Comparison of ENCODE assay signal across 15 cellular contexts in the genomic region with DNA sequence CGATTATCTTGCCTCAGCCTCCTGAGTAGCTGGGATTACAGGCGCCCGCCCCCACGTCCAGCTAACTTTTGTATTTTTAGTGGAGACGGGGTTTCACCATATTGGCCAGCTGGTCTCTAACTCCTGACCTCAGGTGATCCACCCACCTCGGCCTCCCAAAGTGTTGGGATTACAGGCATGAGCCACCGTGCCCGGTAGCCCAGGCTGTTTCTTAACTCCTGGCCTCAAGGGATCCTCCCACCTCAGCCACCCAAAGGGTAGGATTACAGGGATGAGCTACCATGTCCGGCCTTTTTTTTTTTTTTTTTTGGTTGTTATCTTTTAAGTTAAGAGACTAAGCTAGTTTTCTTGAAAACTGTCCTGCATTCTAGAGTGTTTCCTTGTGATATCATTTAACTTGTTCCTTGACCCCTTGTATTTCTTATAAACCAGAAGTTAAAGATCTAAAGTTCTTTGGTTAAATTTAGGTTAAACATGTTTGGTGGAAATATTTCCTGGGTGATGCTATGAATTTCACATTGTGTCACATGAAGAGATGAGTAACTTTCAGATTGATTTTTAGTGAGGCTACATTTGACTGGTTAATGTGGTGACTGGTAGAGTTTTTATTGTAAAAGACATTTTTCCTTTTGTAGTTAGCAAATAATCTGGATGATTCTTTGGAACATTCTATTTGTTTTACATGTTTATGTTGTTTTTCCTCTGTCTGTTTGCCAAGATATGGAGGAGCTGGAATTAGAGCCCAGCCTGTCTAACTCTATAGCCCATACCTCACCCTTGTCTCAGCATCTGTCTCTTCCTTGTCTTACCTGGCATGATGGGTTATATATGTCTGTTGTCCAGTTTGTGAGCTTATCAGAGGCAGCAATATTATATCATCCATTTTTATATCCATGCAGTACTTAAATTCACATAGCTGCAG. TPM values are rescaled to one million over a fixed set of nuclear protein-coding genes. Genes with fewer than 3 reads are reported as not detected.
A peak's percentile ranks its signal among the peaks of the same experiment; 100 is the strongest.
DNase-seq lines count a peak whose midpoint lies in the region; ATAC-seq, FAIRE-seq and TF ChIP-seq lines count a peak whose summit lies in the region.
"Had no signal": no experiment of that assay in that cellular context is flagged by ENCODE, and none has a peak within 500 bp of the region (broad histone marks: within the 10 kb centered on the region; RNA-seq: fewer than 3 reads in every experiment).

No MANE protein-coding gene starts in this region.

- CTCF ChIA-PET in activated CD4-positive, alpha-beta memory T cell treated with anti-CD3 and anti-CD28 coated beads, Interleukin-2, amount 10 ng/mL, durations not matched to agents 7 days and 5 days (lab: Charles Lee), result interaction anchor here (0.6 to 1.0 kb wide), 4 partner anchors 39 to 468 kb away, joined by 3 to 4 read pairs (median 3); a partner anchor contains a TSS

- H3K9me3 ChIP-seq in keratinocyte (ENCODE audit: control insufficient read depth, low read depth, low read length) (no peaks in the 10 kb centered on the region), aorta (ENCODE audit: control insufficient read depth, low read length) (no peaks in the 10 kb centered on the region), stomach (no peaks in the 10 kb centered on the region)
- H3K9me3 ChIP-seq: upper lobe of right lung had no signal

- peak overlapping the region; percentile 56 for H3K4me3 Mint-ChIP-seq in activated CD4-positive, alpha-beta T cell treated with anti-CD3 and anti-CD28 coated beads, Interleukin-2, amount 10 ng/mL, durations not matched to agents 24 days and 14 days
- peak overlapping the region; percentile 25 for H3K4me3 Mint-ChIP-seq in activated CD4-positive, alpha-beta memory T cell treated with anti-CD3 and anti-CD28 coated beads, Interleukin-2, amount 10 ng/mL, durations not matched to agents 7 days and 5 days

- no peaks in the 10 kb centered on the region for H4K20me1 ChIP-seq in keratinocyte (ENCODE audit: control insufficient read depth, extremely low read depth, insufficient read depth, low read length)

- H3K4me3 ChIP-seq in keratinocyte (ENCODE audit: control insufficient read depth in 2 of 3, extremely low read depth in 1 of 3, insufficient read depth in 2 of 3, low read depth in 1 of 3, low read length in 3 of 3) (no peak overlapping the region), aorta (ENCODE audit: low read length in 2 of 2) (no peak overlapping the region), stomach (no peak overlapping the region)
- H3K4me3 ChIP-seq: upper lobe of right lung had no signal

- peaks cover 50% of the 10 kb centered on the region for H3K79me2 ChIP-seq in keratinocyte (ENCODE audit: control insufficient read depth, insufficient read depth, low read length)

- H3K27me3 Mint-ChIP-seq in activated CD4-positive, alpha-beta T cell treated with anti-CD3 and anti-CD28 coated beads, Interleukin-2, amount 10 ng/mL, durations not matched to agents 24 days and 14 days, result no peaks in the 10 kb centered on the region
- H3K27me3 Mint-ChIP-seq in activated CD4-positive, alpha-beta memory T cell treated with anti-CD3 and anti-CD28 coated beads, Interleukin-2, amount 10 ng/mL, durations not matched to agents 7 days and 5 days, result no peaks in the 10 kb centered on the region
- H3K27me3 Mint-ChIP-seq: brain had no signal

- TF ChIP-seq EP300 in stomach (IDR thresholded peaks at IDR 0.05), result no peak

- FAIRE-seq in keratinocyte (lab: Jason Lieb, UNC), result no peak
- FAIRE-seq: GM18507 had no signal

- WGBS in aorta, 2 donors, result 96 to 97% methylated on average over 9 of the region's 9 CpGs
- 88 to 95% (median 94%) methylated on average over 9 of the region's 9 CpGs for WGBS in stomach, 5 donors

- in situ Hi-C loops in GM13977 (cut with MboI; ENCODE audit: low pct_unique_long_range_greater_than_20kb, low sequenced_read_pairs, unreplicated experiment), result no loop called here

- dilution Hi-C loops in keratinocyte (cut with MboI; ENCODE audit: extremely low pct_ligation_motif_present, low sequenced_read_pairs), result no loop called here

- H3K4me1 ChIP-seq in keratinocyte (ENCODE audit: control insufficient read depth, extremely low read depth, insufficient read depth, low read length) (peaks cover 11% of the 10 kb centered on the region), aorta (ENCODE audit: control insufficient read depth in 1 of 2, insufficient read depth in 2 of 2, low read length in 2 of 2) (no peaks in the 10 kb centered on the region), stomach (peaks cover 0 to 16% (median 6%) of the 10 kb centered on the region in 4 donors)

- peaks cover 57% of the 10 kb centered on the region for H3K36me3 Mint-ChIP-seq in activated CD4-positive, alpha-beta T cell treated with anti-CD3 and anti-CD28 coated beads, Interleukin-2, amount 10 ng/mL, durations not matched to agents 24 days and 14 days (ENCODE audit: low read depth)
- H3K36me3 Mint-ChIP-seq in activated CD4-positive, alpha-beta memory T cell treated with anti-CD3 and anti-CD28 coated beads, Interleukin-2, amount 10 ng/mL, durations not matched to agents 7 days and 5 days (ENCODE audit: low read depth), result peaks cover 71% of the 10 kb centered on the region

- peak overlapping the region; percentile 87 for H3K27ac Mint-ChIP-seq in activated CD4-positive, alpha-beta T cell treated with anti-CD3 and anti-CD28 coated beads, Interleukin-2, amount 10 ng/mL, durations not matched to agents 24 days and 14 days
- H3K27ac Mint-ChIP-seq in activated CD4-positive, alpha-beta memory T cell treated with anti-CD3 and anti-CD28 coated beads, Interleukin-2, amount 10 ng/mL, durations not matched to agents 7 days and 5 days, result peak overlapping the region; percentile 92
- H3K27ac Mint-ChIP-seq: brain had no signal

- no peak overlapping the region for H3K9ac ChIP-seq in keratinocyte (ENCODE audit: control insufficient read depth, extremely low read depth, insufficient read depth, low read length)

- no peak for TF ChIP-seq POLR2A in stomach (IDR thresholded peaks at IDR 0.05)

- TF ChIP-seq CTCF in GM13977 (IDR thresholded peaks at IDR 0.05; ENCODE audit: extremely low read depth, insufficient read depth, missing control alignments) (no peak), keratinocyte (optimal IDR thresholded peaks at IDR 0.05 in 1 of 3, IDR thresholded peaks at IDR 0.05 in 1 of 3, conservative IDR thresholded peaks at IDR 0.05 in 1 of 3; ENCODE audit: extremely low read depth in 1 of 3, insufficient read depth in 2 of 3, low read length in 3 of 3) (no peak), stomach (IDR thresholded peaks at IDR 0.05) (no peak)

- H3K4me1 Mint-ChIP-seq in activated CD4-positive, alpha-beta T cell treated with anti-CD3 and anti-CD28 coated beads, Interleukin-2, amount 10 ng/mL, durations not matched to agents 24 days and 14 days, result peaks cover 61% of the 10 kb centered on the region
- H3K4me1 Mint-ChIP-seq in activated CD4-positive, alpha-beta memory T cell treated with anti-CD3 and anti-CD28 coated beads, Interleukin-2, amount 10 ng/mL, durations not matched to agents 7 days and 5 days, result peaks cover 87% of the 10 kb centered on the region

- H3K36me3 ChIP-seq in keratinocyte (ENCODE audit: control insufficient read depth in 2 of 2, extremely low read depth in 1 of 2, insufficient read depth in 2 of 2, low read length in 2 of 2) (peaks cover 0 to 21% of the 10 kb centered on the region in 2 experiments), aorta (ENCODE audit: control insufficient read depth in 1 of 2, insufficient read depth in 2 of 2, low read length in 1 of 2) (no peaks in the 10 kb centered on the region), stomach (peaks cover 0 to 7% (median 0%) of the 10 kb centered on the region in 4 donors)
- H3K36me3 ChIP-seq: upper lobe of right lung had no signal

- H3K9me1 ChIP-seq in keratinocyte (ENCODE audit: control insufficient read depth, extremely low read depth, insufficient read depth, low read length), result no peaks in the 10 kb centered on the region

- H2AFZ ChIP-seq in keratinocyte (ENCODE audit: control insufficient read depth, low read length), result no peak overlapping the region

- no peak overlapping the region for H3K4me2 ChIP-seq in keratinocyte (ENCODE audit: control insufficient read depth, extremely low read depth, insufficient read depth, low read depth, low read length)

- no peaks in the 10 kb centered on the region for H3K27me3 ChIP-seq in keratinocyte (ENCODE audit: control insufficient read depth, extremely low read depth, insufficient read depth, low read length)
- no peaks in the 10 kb centered on the region for H3K27me3 ChIP-seq in aorta (ENCODE audit: control insufficient read depth in 1 of 2, insufficient read depth in 2 of 2, low read length in 1 of 2)
- no peaks in the 10 kb centered on the region for H3K27me3 ChIP-seq in stomach
- H3K27me3 ChIP-seq: upper lobe of right lung had no signal

- H3K27ac ChIP-seq in keratinocyte (ENCODE audit: control insufficient read depth, insufficient read depth, low read length) (peak overlapping the region; percentile 29), aorta (ENCODE audit: low read depth in 1 of 2, low read length in 2 of 2) (no peak overlapping the region), stomach (peak overlapping the region in 1 of 5 donors; percentile 27)
- H3K27ac ChIP-seq: upper lobe of right lung had no signal

- POLR2A ChIA-PET in activated CD4-positive, alpha-beta memory T cell treated with anti-CD3 and anti-CD28 coated beads, Interleukin-2, amount 10 ng/mL, durations not matched to agents 7 days and 5 days (lab: Charles Lee), result interaction anchor here (0.8 to 18.1 kb wide), 7 partner anchors 10 to 197 kb away, joined by 3 to 422 read pairs (median 3); a partner anchor contains a TSS

- H3K9me3 Mint-ChIP-seq in activated CD4-positive, alpha-beta T cell treated with anti-CD3 and anti-CD28 coated beads, Interleukin-2, amount 10 ng/mL, durations not matched to agents 24 days and 14 days, result no peaks in the 10 kb centered on the region
- no peaks in the 10 kb centered on the region for H3K9me3 Mint-ChIP-seq in activated CD4-positive, alpha-beta memory T cell treated with anti-CD3 and anti-CD28 coated beads, Interleukin-2, amount 10 ng/mL, durations not matched to agents 7 days and 5 days

- no peak for DNase-seq in activated CD4-positive, alpha-beta T cell treated with anti-CD3 and anti-CD28 coated beads, Interleukin-2, amount 10 ng/mL, durations not matched to agents 24 days and 14 days
- no peak for DNase-seq in activated CD4-positive, alpha-beta T cell treated with anti-CD3 and anti-CD28 coated beads, Interleukin-2, amount 50 U/mL, for 4 hours
- DNase-seq in GM13977 (ENCODE audit: low spot score), result peak; percentile 40
- DNase-seq in activated CD4-positive, alpha-beta memory T cell treated with anti-CD3 and anti-CD28 coated beads, Interleukin-2, amount 10 ng/mL, durations not matched to agents 7 days and 5 days, result no peak
- no peak for DNase-seq in keratinocyte (ENCODE audit: low read depth, low spot score)
- no peak for DNase-seq in aorta
- DNase-seq in stomach, result no peak
- DNase-seq: activated CD8-positive, alpha-beta memory T cell treated with anti-CD3 and anti-CD28 coated beads, Interleukin-2, amount 50 U/mL, for 4 hours; occipital lobe; RPMI8226; T-helper 9 cell; upper lobe of right lung had no signal

- ATAC-seq in GM19324 (IDR thresholded peaks at IDR 0.05; ENCODE audit: low FRiP score, unreplicated experiment) (no peak), aorta (ENCODE audit: low FRiP score) (no peak)
- ATAC-seq: upper lobe of right lung had no signal

- intact Hi-C loops in activated CD4-positive, alpha-beta T cell treated with anti-CD3 and anti-CD28 coated beads, Interleukin-2, amount 10 ng/mL, durations not matched to agents 24 days and 14 days (cut with micrococcal nuclease), result loop anchor here (5.0 kb wide), 3 partner anchors 133 to 187 kb away; a partner anchor contains a TSS
- intact Hi-C loops in aorta (cut with DNase I) (no loop called here), stomach (cut with DNase I; ENCODE audit: low total_unique reads) (no loop called here)

RNA-seq across cellular contexts. Expression of a gene that starts 5.2 kb away (rescaled TPM):
- total RNA-seq in activated CD4-positive, alpha-beta T cell treated with anti-CD3 and anti-CD28 coated beads, Interleukin-2, amount 10 ng/mL, durations not matched to agents 24 days and 14 days, result 59.0 and 62.2 TPM in 2 replicates
- 10 to 100 TPM; 79.6 to 89.4 TPM for total RNA-seq in activated CD4-positive, alpha-beta memory T cell treated with anti-CD3 and anti-CD28 coated beads, Interleukin-2, amount 10 ng/mL, durations not matched to agents 7 days and 5 days
- polyA plus RNA-seq in keratinocyte (2.1 to 21.1 TPM (median 14.4 TPM) in 3 replicates), aorta (under 1 TPM in 1 of 2 donors, not detected in 1; 0.10 TPM), stomach (1 to 10 TPM; 3.1 to 4.7 (median 3.3) TPM)
- polyA plus RNA-seq in keratinocyte (2011; ENCODE audit: low read depth), result 0.41 TPM
- polyA plus RNA-seq in keratinocyte (2011; cell fraction: cytosol; rRNA removed), result 3.7 and 3.9 TPM in 2 replicates
- polyA plus RNA-seq in keratinocyte (2011; cell fraction: nucleus; rRNA removed), result 3.7 and 4.1 TPM in 2 replicates
- 10.9 TPM in 1 of 2 replicates, not detected in the other for polyA plus RNA-seq in keratinocyte (2012; ENCODE audit: low replicate concordance)
- 2.8 to 22.4 TPM (median 11.7 TPM) in 3 replicates for polyA minus RNA-seq in keratinocyte
- 3.5 TPM for polyA minus RNA-seq in keratinocyte (2011; cell fraction: cytosol; rRNA and poly(A)+ RNA removed)
- polyA minus RNA-seq in keratinocyte (2011; cell fraction: nucleus; rRNA and poly(A)+ RNA removed), result 1.4 and 1.5 TPM in 2 replicates
- total RNA-seq in aorta (1 to 10 TPM; 1.0 to 1.4 TPM), stomach (1 to 10 TPM; 1.3 to 7.7 (median 1.8) TPM)

RNA-seq across cellular contexts. Expression of a gene that starts 15.6 kb away (rescaled TPM):
- total RNA-seq in activated CD4-positive, alpha-beta T cell treated with anti-CD3 and anti-CD28 coated beads, Interleukin-2, amount 10 ng/mL, durations not matched to agents 24 days and 14 days, result 51.4 and 53.9 TPM in 2 replicates
- 10 to 100 TPM; 43.7 to 46.3 TPM for total RNA-seq in activated CD4-positive, alpha-beta memory T cell treated with anti-CD3 and anti-CD28 coated beads, Interleukin-2, amount 10 ng/mL, durations not matched to agents 7 days and 5 days
- polyA plus RNA-seq in keratinocyte (0.28 to 0.66 TPM (median 0.58 TPM) in 3 replicates), aorta (1 to 10 TPM in 1 of 2 donors, not detected in 1; 1.2 TPM), stomach (under 1 TPM in 2 of 3 donors, not detected in 1; 0.44 to 0.78 TPM)
- not detected for polyA plus RNA-seq in keratinocyte (2011; ENCODE audit: low read depth)
- polyA plus RNA-seq in keratinocyte (2011; cell fraction: cytosol; rRNA removed), result 0.10 and 0.11 TPM in 2 replicates
- polyA plus RNA-seq in keratinocyte (2011; cell fraction: nucleus; rRNA removed), result 0.39 and 0.49 TPM in 2 replicates
- 0.07 and 0.72 TPM in 2 replicates for polyA plus RNA-seq in keratinocyte (2012; ENCODE audit: low replicate concordance)
- 0.20 to 0.79 TPM (median 0.26 TPM) in 3 replicates for polyA minus RNA-seq in keratinocyte
- polyA minus RNA-seq in keratinocyte (2011; cell fraction: cytosol; rRNA and poly(A)+ RNA removed), result not detected
- polyA minus RNA-seq in keratinocyte (2011; cell fraction: nucleus; rRNA and poly(A)+ RNA removed), result not detected in 2 replicates
- total RNA-seq in aorta (1 to 10 TPM; 1.9 to 3.6 TPM), stomach (1 to 10 TPM in 1 of 5 donors, under 1 TPM in 1, not detected in 3; 0.29 to 3.9 TPM)

RNA-seq across cellular contexts. Expression of a gene that starts 35.4 kb away (rescaled TPM):
- 197 and 203 TPM in 2 replicates for total RNA-seq in activated CD4-positive, alpha-beta T cell treated with anti-CD3 and anti-CD28 coated beads, Interleukin-2, amount 10 ng/mL, durations not matched to agents 24 days and 14 days
- 100 to 1,000 TPM; 149 to 156 TPM for total RNA-seq in activated CD4-positive, alpha-beta memory T cell treated with anti-CD3 and anti-CD28 coated beads, Interleukin-2, amount 10 ng/mL, durations not matched to agents 7 days and 5 days
- polyA plus RNA-seq in keratinocyte (78.4 to 97.5 TPM (median 79.4 TPM) in 3 replicates), aorta (10 to 100 TPM; 18.9 to 80.1 TPM), stomach (10 to 100 TPM; 31.2 to 67.1 (median 33.8) TPM)
- 95.0 TPM for polyA plus RNA-seq in keratinocyte (2011; ENCODE audit: low read depth)
- polyA plus RNA-seq in keratinocyte (2011; cell fraction: cytosol; rRNA removed), result 57.6 and 67.6 TPM in 2 replicates
- 216 and 245 TPM in 2 replicates for polyA plus RNA-seq in keratinocyte (2011; cell fraction: nucleus; rRNA removed)
- polyA plus RNA-seq in keratinocyte (2012; ENCODE audit: low replicate concordance), result 55.1 and 79.8 TPM in 2 replicates
- polyA minus RNA-seq in keratinocyte, result 202 to 276 TPM (median 227 TPM) in 3 replicates
- 68.7 TPM for polyA minus RNA-seq in keratinocyte (2011; cell fraction: cytosol; rRNA and poly(A)+ RNA removed)
- 131 and 182 TPM in 2 replicates for polyA minus RNA-seq in keratinocyte (2011; cell fraction: nucleus; rRNA and poly(A)+ RNA removed)
- total RNA-seq in aorta (10 to 100 TPM; 85.0 to 99.7 TPM), stomach (100 to 1,000 TPM in 2 of 5 donors, 10 to 100 TPM in 3; 74.0 to 184 (median 88.1) TPM)

Comparison
In these comparisons a context has a peak if more than half of its experiments do, and no peak if none do; other contexts are left out.
1. RNA of a gene that starts 15.6 kb away (total RNA-seq): 51.4 to 53.9 TPM in activated CD4-positive, alpha-beta T cell treated with anti-CD3 and anti-CD28 coated beads, Interleukin-2, amount 10 ng/mL, durations not matched to agents 24 days and 14 days and 43.7 to 46.3 TPM in activated CD4-positive, alpha-beta memory T cell treated with anti-CD3 and anti-CD28 coated beads, Interleukin-2, amount 10 ng/mL, durations not matched to agents 7 days and 5 days; 1.9 to 3.6 TPM in aorta and 0.29 to 3.9 TPM in stomach; every median in the first group is over 4 times any median in the second.